1 cellular context compared by ENCODE assay signal in the genomic region with DNA sequence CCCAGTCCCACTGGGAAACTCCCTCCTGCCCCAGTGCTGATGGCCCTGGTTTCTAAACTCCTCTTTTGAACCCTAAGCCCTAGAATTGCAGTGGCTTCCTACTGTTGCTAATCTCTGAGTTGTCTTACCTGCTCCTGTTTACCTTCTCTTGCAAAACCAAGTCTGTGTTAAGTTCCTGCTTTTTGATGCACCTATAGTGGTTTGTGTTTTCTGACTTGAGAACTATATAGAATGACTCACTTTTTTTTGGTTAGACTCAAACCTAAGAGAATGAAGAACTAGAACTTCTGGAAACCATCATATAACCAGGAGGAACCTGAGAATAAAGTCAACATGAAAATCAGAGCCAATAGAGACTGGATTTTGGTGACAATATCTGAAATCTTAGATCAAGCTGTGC.
TF ChIP-seq lines count a peak whose summit lies in the region.

No MANE protein-coding gene starts in this region.

TF ChIP-seq in SK-N-SH, 30 proteins besides CTCF, POLR2A, EP300 and RAD21 (continued from another document):
- TF ChIP-seq, protein P1, sequence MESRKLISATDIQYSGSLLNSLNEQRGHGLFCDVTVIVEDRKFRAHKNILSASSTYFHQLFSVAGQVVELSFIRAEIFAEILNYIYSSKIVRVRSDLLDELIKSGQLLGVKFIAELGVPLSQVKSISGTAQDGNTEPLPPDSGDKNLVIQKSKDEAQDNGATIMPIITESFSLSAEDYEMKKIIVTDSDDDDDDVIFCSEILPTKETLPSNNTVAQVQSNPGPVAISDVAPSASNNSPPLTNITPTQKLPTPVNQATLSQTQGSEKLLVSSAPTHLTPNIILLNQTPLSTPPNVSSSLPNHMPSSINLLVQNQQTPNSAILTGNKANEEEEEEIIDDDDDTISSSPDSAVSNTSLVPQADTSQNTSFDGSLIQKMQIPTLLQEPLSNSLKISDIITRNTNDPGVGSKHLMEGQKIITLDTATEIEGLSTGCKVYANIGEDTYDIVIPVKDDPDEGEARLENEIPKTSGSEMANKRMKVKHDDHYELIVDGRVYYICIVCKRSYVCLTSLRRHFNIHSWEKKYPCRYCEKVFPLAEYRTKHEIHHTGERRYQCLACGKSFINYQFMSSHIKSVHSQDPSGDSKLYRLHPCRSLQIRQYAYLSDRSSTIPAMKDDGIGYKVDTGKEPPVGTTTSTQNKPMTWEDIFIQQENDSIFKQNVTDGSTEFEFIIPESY (IDR thresholded peaks at IDR 0.05; ENCODE audit: borderline replicate concordance, low read depth): no peak
- TF ChIP-seq, protein P2, sequence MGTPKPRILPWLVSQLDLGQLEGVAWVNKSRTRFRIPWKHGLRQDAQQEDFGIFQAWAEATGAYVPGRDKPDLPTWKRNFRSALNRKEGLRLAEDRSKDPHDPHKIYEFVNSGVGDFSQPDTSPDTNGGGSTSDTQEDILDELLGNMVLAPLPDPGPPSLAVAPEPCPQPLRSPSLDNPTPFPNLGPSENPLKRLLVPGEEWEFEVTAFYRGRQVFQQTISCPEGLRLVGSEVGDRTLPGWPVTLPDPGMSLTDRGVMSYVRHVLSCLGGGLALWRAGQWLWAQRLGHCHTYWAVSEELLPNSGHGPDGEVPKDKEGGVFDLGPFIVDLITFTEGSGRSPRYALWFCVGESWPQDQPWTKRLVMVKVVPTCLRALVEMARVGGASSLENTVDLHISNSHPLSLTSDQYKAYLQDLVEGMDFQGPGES (IDR thresholded peaks at IDR 0.05; ENCODE audit: low read depth, low read length): no peak
- no peak for TF ChIP-seq POLR2AphosphoS5 (IDR thresholded peaks at IDR 0.05; ENCODE audit: low read depth, low read length)
- TF ChIP-seq ELF1 (IDR thresholded peaks at IDR 0.05): no peak
